14 cellular contexts compared by ENCODE assay signal in genomic region chr1:183289104-183289503, GRCh38.
A peak's percentile ranks its signal among the peaks of the same experiment; 100 is the strongest.
DNase-seq lines count a peak whose midpoint lies in the region; ATAC-seq and TF ChIP-seq lines count a peak whose summit lies in the region.
"Had no signal": no experiment of that assay in that cellular context is flagged by ENCODE, and none has a peak within 500 bp of the region (broad histone marks: within the 10 kb centered on the region; RNA-seq: fewer than 3 reads in every experiment).

No MANE protein-coding gene starts in this region.

- no peak for TF ChIP-seq POLR2A in heart left ventricle (IDR thresholded peaks at IDR 0.05)
- no peak for TF ChIP-seq POLR2A in uterus (IDR thresholded peaks at IDR 0.05)

- H3K27ac ChIP-seq in heart left ventricle (peak overlapping the region; percentile 6 to 95 (median 83)), muscle layer of colon (ENCODE audit: low read depth, low read length) (peak overlapping the region; percentile 39), uterus (peak overlapping the region; percentile 86 to 89), GM23248 (no peak overlapping the region)
- H3K27ac ChIP-seq: BLaER1 had no signal

- no peaks in the 10 kb centered on the region for H3K36me3 ChIP-seq in heart left ventricle
- H3K36me3 ChIP-seq in muscle layer of colon (ENCODE audit: insufficient read depth, low read length), result no peaks in the 10 kb centered on the region
- H3K36me3 ChIP-seq in uterus, result no peaks in the 10 kb centered on the region
- no peaks in the 10 kb centered on the region for H3K36me3 ChIP-seq in GM23248 (ENCODE audit: low read depth)
- H3K36me3 ChIP-seq: BLaER1 had no signal

- 0 out of 2 replicates have a peak, but pooled peaks cover 3% of the 10 kb centered on the region for H3F3A ChIP-seq in GM23248 (ENCODE audit: insufficient read depth)

- no peak overlapping the region for H2AFZ ChIP-seq in GM23248

- WGBS in heart left ventricle, 4 donors, result 41 to 62% (median 42%) methylated on average over 4 to 8 of the region's 8 CpGs
- WGBS in GM23248 (ENCODE audit: low coverage in 1 of 2, low lambda C conversion rate in 2 of 2, missing lambda C conversion rate in 2 of 2), 2 experiments, result 86 to 89% methylated on average over 8 of the region's 8 CpGs

- H3K9ac ChIP-seq in muscle layer of colon (ENCODE audit: low read length), result no peak overlapping the region
- H3K9ac ChIP-seq in GM23248, result no peak overlapping the region
- H3K9ac ChIP-seq: BLaER1 had no signal

- no peaks in the 10 kb centered on the region for H3K9me2 ChIP-seq in GM23248 (ENCODE audit: insufficient read depth)

- ATAC-seq in heart left ventricle (peak; percentile 19 to 47 (median 44)), HG02763 (IDR thresholded peaks at IDR 0.05; ENCODE audit: unreplicated experiment) (no peak)

- in situ Hi-C loops in GM23248 (cut with MboI), result no loop called here

- H3K4me3 ChIP-seq in heart left ventricle, result no peak overlapping the region
- no peak overlapping the region for H3K4me3 ChIP-seq in muscle layer of colon (ENCODE audit: low read depth in 1 of 2, low read length in 2 of 2)
- no peak overlapping the region for H3K4me3 ChIP-seq in uterus
- no peak overlapping the region for H3K4me3 ChIP-seq in GM23248
- H3K4me3 ChIP-seq: BLaER1 had no signal

- DNase-seq in cerebellum (ENCODE audit: low spot score), result peak; percentile 56
- peak in 4 of 5 donors; percentile 49 to 79 (median 65) for DNase-seq in heart left ventricle
- DNase-seq in uterus, result no peak
- DNase-seq in GM23248, result no peak
- no peak for DNase-seq in activated naive CD4-positive, alpha-beta T cell treated with anti-CD3 and anti-CD28 coated beads, Interleukin-2, amount 50 U/mL, for 16 hours
- DNase-seq: CD4-positive, alpha-beta memory T cell; GOT3; NCI-H1092 treated with DMSO at 0.1 percent for 48 hours; NCI-H146; NCI-H2029 treated with DMSO at 0.1 percent for 48 hours; RPMI8226 had no signal

- no peaks in the 10 kb centered on the region for H4K20me1 ChIP-seq in GM23248 (ENCODE audit: insufficient read depth)
- H4K20me1 ChIP-seq: BLaER1 had no signal

- peaks cover 0 to 5% (median 0%) of the 10 kb centered on the region in 12 donors for H3K9me3 ChIP-seq in heart left ventricle
- H3K9me3 ChIP-seq in muscle layer of colon (ENCODE audit: low read length), result no peaks in the 10 kb centered on the region
- no peaks in the 10 kb centered on the region for H3K9me3 ChIP-seq in uterus
- H3K9me3 ChIP-seq in GM23248 (ENCODE audit: low read depth), result no peaks in the 10 kb centered on the region
- H3K9me3 ChIP-seq: BLaER1 had no signal

- H3K27me3 ChIP-seq in heart left ventricle (no peaks in the 10 kb centered on the region), muscle layer of colon (ENCODE audit: control insufficient read depth in 1 of 2, insufficient read depth in 2 of 2, low read length in 2 of 2) (no peaks in the 10 kb centered on the region), uterus (no peaks in the 10 kb centered on the region), GM23248 (replicated peaks; ENCODE audit: insufficient read depth) (no peaks in the 10 kb centered on the region)
- H3K27me3 ChIP-seq: BLaER1 had no signal

- H3K79me2 ChIP-seq in GM23248 (ENCODE audit: insufficient read depth), result no peaks in the 10 kb centered on the region

- intact Hi-C loops in heart left ventricle (cut with DNase I) (loop anchor here in 5 of 10 donors (10.0 kb wide), 4 partner anchors 186 to 346 kb away; partner anchors contain the start of genes ARPC5 (in 1 of the 5) and SMG7 (in 1 of the 5)), uterus (cut with DNase I; ENCODE audit: low total_unique reads) (no loop called here)

- TF ChIP-seq CTCF in heart left ventricle (IDR thresholded peaks at IDR 0.05), result no peak
- no peak for TF ChIP-seq CTCF in uterus (IDR thresholded peaks at IDR 0.05)

- peaks cover 0 to 58% (median 42%) of the 10 kb centered on the region in 12 donors for H3K4me1 ChIP-seq in heart left ventricle
- peaks cover 43% of the 10 kb centered on the region for H3K4me1 ChIP-seq in muscle layer of colon (ENCODE audit: insufficient read depth, low read length)
- H3K4me1 ChIP-seq in uterus, result peaks cover 0 to 18% of the 10 kb centered on the region in 2 donors
- H3K4me1 ChIP-seq in GM23248 (ENCODE audit: insufficient read depth), result peaks cover 13% of the 10 kb centered on the region
- H3K4me1 ChIP-seq: BLaER1 had no signal

- no peak overlapping the region for H3K4me2 ChIP-seq in GM23248 (ENCODE audit: unreplicated experiment)
- H3K4me2 ChIP-seq: BLaER1 had no signal

Comparison
In these comparisons a context has a peak if more than half of its experiments do, and no peak if none do; other contexts are left out.
1. DNase-seq: peak in cerebellum (single experiment) and heart left ventricle (4 of 5); none in uterus (0 of 2), GM23248 (single experiment) and activated naive CD4-positive, alpha-beta T cell treated with anti-CD3 and anti-CD28 coated beads, Interleukin-2, amount 50 U/mL, for 16 hours (single experiment).